ENCODE assay signal across 5 cellular contexts in genomic region chr3:166423824-166424513, GRCh38.
A peak's percentile ranks its signal among the peaks of the same experiment; 100 is the strongest.
DNase-seq lines count a peak whose midpoint lies in the region; FAIRE-seq and TF ChIP-seq lines count a peak whose summit lies in the region.
"Not testable (repeated sequence)": the region's sequence is repeated elsewhere in the genome, so short reads cannot be mapped to it uniquely, and the experiment has no call there.

No MANE protein-coding gene starts in this region.

- not testable (repeated sequence) for H3K27ac ChIP-seq in kidney (ENCODE audit: low read depth in 2 of 2, low read length in 2 of 2); trophoblast cell (ENCODE audit: low read depth, low read length); suprapubic skin

- TF ChIP-seq POLR2A in suprapubic skin (IDR thresholded peaks at IDR 0.05): not testable (repeated sequence)

- H3K18ac ChIP-seq in trophoblast cell (ENCODE audit: low read length): not testable (repeated sequence)

- H2BK5ac ChIP-seq in trophoblast cell (ENCODE audit: low read depth, low read length, poor library complexity): not testable (repeated sequence)

- not testable (repeated sequence) for H4K8ac ChIP-seq in trophoblast cell (ENCODE audit: low read depth, low read length)

- not testable (repeated sequence) for H3K36me3 ChIP-seq in kidney (ENCODE audit: control insufficient read depth in 1 of 2, insufficient read depth in 2 of 2, low read length in 2 of 2); trophoblast cell (ENCODE audit: control insufficient read depth in 1 of 2, insufficient read depth in 2 of 2, low read length in 2 of 2); suprapubic skin

- H3K4me3 ChIP-seq in kidney (ENCODE audit: low read length in 2 of 2); trophoblast cell (ENCODE audit: low read depth, low read length); suprapubic skin: not testable (repeated sequence)

- WGBS in trophoblast cell (ENCODE audit: extremely low coverage, insufficient coverage, insufficient read length): no CpG with 5 or more reads among the region's 26 CpGs
- 87% methylated on average over 4 of the region's 26 CpGs for WGBS in suprapubic skin

- DNase-seq in activated effector memory CD4-positive, alpha-beta T cell treated with anti-CD3 and anti-CD28 coated beads, Interleukin-2, amount 50 U/mL, for 16 hours: peak; percentile 59
- peak; percentile 70 for DNase-seq in cardiac septum (ENCODE audit: low spot score)
- peak; percentile 63 for DNase-seq in kidney
- not testable (repeated sequence) for DNase-seq in trophoblast cell
- peak; percentile 38 to 64 for DNase-seq in suprapubic skin (ENCODE audit: low spot score in 2 of 2)

- not testable (repeated sequence) for FAIRE-seq in kidney (lab: Jason Lieb, UNC)

- H2BK120ac ChIP-seq in trophoblast cell (ENCODE audit: insufficient read depth, low read length, poor library complexity): not testable (repeated sequence)

- H3K9ac ChIP-seq in kidney (ENCODE audit: low read length in 2 of 2); trophoblast cell (ENCODE audit: low read length): not testable (repeated sequence)

- not testable (repeated sequence) for H4K12ac ChIP-seq in trophoblast cell (ENCODE audit: low read depth, low read length)

- H3K4me2 ChIP-seq in trophoblast cell (ENCODE audit: low read length): not testable (repeated sequence)

- TF ChIP-seq EP300 in suprapubic skin (IDR thresholded peaks at IDR 0.05): not testable (repeated sequence)

- H3K23ac ChIP-seq in trophoblast cell (ENCODE audit: low read length): not testable (repeated sequence)

- intact Hi-C loops in cardiac septum (cut with DNase I); kidney (cut with DNase I): not testable (repeated sequence)

- not testable (repeated sequence) for H2AK5ac ChIP-seq in trophoblast cell (ENCODE audit: low read length)

- H2BK12ac ChIP-seq in trophoblast cell (ENCODE audit: low read length): not testable (repeated sequence)

- not testable (repeated sequence) for H3K4me1 ChIP-seq in kidney (ENCODE audit: control insufficient read depth in 1 of 2, insufficient read depth in 1 of 2, low read depth in 1 of 2, low read length in 2 of 2); trophoblast cell (ENCODE audit: control insufficient read depth in 1 of 2, insufficient read depth in 2 of 2, low read length in 2 of 2); suprapubic skin

- H4K91ac ChIP-seq in trophoblast cell (ENCODE audit: low read depth, low read length): peak overlapping the region; percentile 1

- H3K27me3 ChIP-seq in trophoblast cell (ENCODE audit: insufficient read depth, low read length); suprapubic skin: not testable (repeated sequence)

- not testable (repeated sequence) for TF ChIP-seq CTCF in kidney (IDR thresholded peaks at IDR 0.05; ENCODE audit: borderline replicate concordance, extremely low read depth, insufficient read depth); suprapubic skin (IDR thresholded peaks at IDR 0.05)

- H3K79me1 ChIP-seq in trophoblast cell (ENCODE audit: low read length): not testable (repeated sequence)

- not testable (repeated sequence) for H3K14ac ChIP-seq in trophoblast cell (ENCODE audit: low read length)

- H2AFZ ChIP-seq in trophoblast cell (ENCODE audit: insufficient read depth, low read length, poor library complexity): not testable (repeated sequence)

- H3K4ac ChIP-seq in trophoblast cell (ENCODE audit: low read depth, low read length): not testable (repeated sequence)

- not testable (repeated sequence) for H3K79me2 ChIP-seq in trophoblast cell (ENCODE audit: control insufficient read depth, insufficient read depth, low read length, poor library complexity)

- H3K9me3 ChIP-seq in kidney (ENCODE audit: control insufficient read depth in 1 of 2, low read length in 2 of 2); trophoblast cell (ENCODE audit: insufficient read depth, low read depth, low read length); suprapubic skin: not testable (repeated sequence)
